10 cellular contexts compared by ENCODE assay signal in the genomic region with DNA sequence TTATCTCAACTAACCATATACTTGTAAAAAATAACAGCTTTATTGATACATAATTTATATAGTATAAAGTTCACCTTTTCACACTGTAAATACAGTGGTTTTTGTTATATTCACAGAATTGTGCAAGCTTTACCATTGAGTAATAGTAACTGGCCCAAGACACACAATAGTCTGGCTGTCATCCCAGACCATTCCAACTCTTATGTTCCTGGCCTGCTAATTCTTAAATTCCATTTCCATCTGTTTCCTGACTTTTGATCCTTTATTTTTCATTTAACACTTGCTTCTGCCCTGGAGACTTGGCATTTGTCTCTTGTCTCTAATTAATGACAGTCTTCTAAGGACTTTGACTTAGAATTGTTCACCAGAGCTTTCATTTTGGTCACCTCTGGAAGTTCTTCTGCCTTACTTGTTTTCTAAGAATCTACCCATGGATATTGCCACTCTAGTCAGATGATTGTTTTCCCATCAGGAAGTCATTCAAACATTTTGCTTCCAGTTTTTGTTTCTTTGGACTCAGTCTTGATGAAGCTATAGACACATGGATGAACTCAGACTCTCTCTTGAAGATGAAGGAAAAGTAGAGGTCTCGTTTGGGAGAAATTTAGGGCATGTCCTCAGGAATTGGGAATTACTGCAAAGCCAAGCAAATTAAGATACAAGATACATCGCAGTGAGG. TPM values are rescaled to one million over a fixed set of nuclear protein-coding genes. Genes with fewer than 3 reads are reported as not detected.
DNase-seq lines count a peak whose midpoint lies in the region; ATAC-seq and TF ChIP-seq lines count a peak whose summit lies in the region.
"Had no signal": no experiment of that assay in that cellular context is flagged by ENCODE, and none has a peak within 500 bp of the region (broad histone marks: within the 10 kb centered on the region; RNA-seq: fewer than 3 reads in every experiment).

No MANE protein-coding gene starts in this region.

- H3K27me3 ChIP-seq in mammary epithelial cell (ENCODE audit: insufficient read depth, low read length), result no peaks in the 10 kb centered on the region
- H3K27me3 ChIP-seq in spleen (replicated peaks in 1 of 7), result no peaks in the 10 kb centered on the region

- no peaks in the 10 kb centered on the region for H3K36me3 Mint-ChIP-seq in mesothelial cell of epicardium

- TF ChIP-seq CTCF in mammary epithelial cell (conservative IDR thresholded peaks at IDR 0.05 in 1 of 2, IDR thresholded peaks at IDR 0.05 in 1 of 2; ENCODE audit: extremely low read depth in 1 of 2, insufficient read depth in 1 of 2, low read depth in 1 of 2, low read length in 2 of 2), result no peak
- no peak for TF ChIP-seq CTCF in spleen (IDR thresholded peaks at IDR 0.05 in 8 of 11, conservative IDR thresholded peaks at IDR 0.05 in 3 of 11)
- no peak for TF ChIP-seq CTCF in mesothelial cell of epicardium (IDR thresholded peaks at IDR 0.05; ENCODE audit: unreplicated experiment)

- H3K27me3 Mint-ChIP-seq in mesothelial cell of epicardium (ENCODE audit: low read depth), result no peaks in the 10 kb centered on the region

- in situ Hi-C loops in mammary epithelial cell (cut with MboI; ENCODE audit: low sequenced_read_pairs in 2 of 2), result no loop called here

- intact Hi-C loops in mammary epithelial cell (cut with micrococcal nuclease) (no loop called here), spleen (cut with DNase I; ENCODE audit: low total_unique reads) (no loop called here)

- H3K27ac Mint-ChIP-seq in mesothelial cell of epicardium, result no peak overlapping the region

- no peaks in the 10 kb centered on the region for H3K79me2 ChIP-seq in mammary epithelial cell (ENCODE audit: insufficient read depth, low read length)

- dilution Hi-C loops in mammary epithelial cell (cut with HindIII; ENCODE audit: low sequenced_read_pairs), result no loop called here

- H3K9me3 ChIP-seq in mammary epithelial cell (replicated peaks; ENCODE audit: insufficient read depth, low read length) (no peaks in the 10 kb centered on the region), spleen (no peaks in the 10 kb centered on the region)
- H3K9me3 ChIP-seq: SK-N-SH had no signal

- H3K9me3 Mint-ChIP-seq in mesothelial cell of epicardium, result no peaks in the 10 kb centered on the region

- H3K4me1 ChIP-seq in mammary epithelial cell (ENCODE audit: insufficient read depth, low read length) (peaks cover 4% of the 10 kb centered on the region), spleen (peaks cover 0 to 5% (median 0%) of the 10 kb centered on the region in 6 donors)

- H3K9ac ChIP-seq in mammary epithelial cell (ENCODE audit: insufficient read depth, low read length), result no peak overlapping the region
- H3K9ac ChIP-seq: SK-N-SH had no signal

- H4K20me1 ChIP-seq in mammary epithelial cell (ENCODE audit: insufficient read depth, low read length), result no peaks in the 10 kb centered on the region

- peak; percentile 37 for DNase-seq in H4 (ENCODE audit: low spot score)
- peak; percentile 47 for DNase-seq in mammary epithelial cell
- peak; percentile 93 for DNase-seq in iris pigment epithelial cell (ENCODE audit: low read depth)
- DNase-seq in spleen, result no peak
- DNase-seq in NCI-H2107 (lab: John Stamatoyannopoulos, UW), result no peak
- DNase-seq in mesothelial cell of epicardium (ENCODE audit: low spot score in 2 of 2, unreplicated experiment in 2 of 2), result no peak
- DNase-seq: NCI-H2227 treated with DMSO at 0.1 percent for 48 hours, SK-N-SH had no signal

- peaks cover 2% of the 10 kb centered on the region for H3K4me1 Mint-ChIP-seq in mesothelial cell of epicardium

- no peak for TF ChIP-seq POLR2A in spleen (IDR thresholded peaks at IDR 0.05)

- H3K27ac ChIP-seq in mammary epithelial cell (ENCODE audit: insufficient read depth, low read depth, low read length), result no peak overlapping the region
- H3K27ac ChIP-seq in spleen, result peak overlapping the region in 6 of 8 donors; percentile 9 to 41 (median 14)

- H3K36me3 ChIP-seq in mammary epithelial cell (ENCODE audit: insufficient read depth, low read length) (no peaks in the 10 kb centered on the region), spleen (no peaks in the 10 kb centered on the region)

- H2AFZ ChIP-seq in mammary epithelial cell (ENCODE audit: low read depth, low read length), result no peak overlapping the region

- 100% methylated on average over 2 of the region's 2 CpGs for WGBS in mammary epithelial cell (ENCODE audit: low coverage, missing lambda C conversion rate)
- WGBS in spleen, 5 donors, result 72 to 89% (median 78%) methylated on average over 2 of the region's 2 CpGs

- H3K4me3 Mint-ChIP-seq in mesothelial cell of epicardium, result no peak overlapping the region

- ATAC-seq in GM19351 (IDR thresholded peaks at IDR 0.05; ENCODE audit: unreplicated experiment) (no peak), HG02623 (IDR thresholded peaks at IDR 0.05; ENCODE audit: unreplicated experiment) (no peak)

- BruUV-seq in mammary epithelial cell (replicated peaks; lab: Mats Ljungman, UMichigan), result no TSS peak

- H3K4me3 ChIP-seq in mammary epithelial cell (replicated peaks in 1 of 3; ENCODE audit: insufficient read depth in 1 of 3, low read depth in 2 of 3, low read length in 3 of 3) (no peak overlapping the region), spleen (no peak overlapping the region)

- CTCF ChIA-PET in mammary epithelial cell (lab: Charles Lee; ENCODE audit: low non-redundant PET), result no interaction called here

- peak overlapping the region; percentile 10 for H3K4me2 ChIP-seq in mammary epithelial cell (ENCODE audit: insufficient read depth, low read depth, low read length)
- H3K4me2 ChIP-seq: SK-N-SH had no signal

RNA-seq across cellular contexts. Expression of gene PLSCR4, which starts 27.2 kb away (rescaled TPM):
- 15.0 and 19.5 TPM in 2 replicates for total RNA-seq in H4 (2014; rRNA removed; shearing (Covaris generic))
- 1 to 10 TPM in 1 of 2 donors, under 1 TPM in 1; 0.94 to 9.8 TPM for total RNA-seq in mammary epithelial cell
- 3.4 TPM for polyA plus RNA-seq in mammary epithelial cell
- polyA minus RNA-seq in mammary epithelial cell, result 3.9 TPM
- total RNA-seq in spleen, result 10 to 100 TPM; 31.8 to 77.5 (median 44.3) TPM
- 10 to 100 TPM in 1 of 3 donors, 1 to 10 TPM in 2; 4.7 to 12.1 (median 6.2) TPM for polyA plus RNA-seq in spleen
- total RNA-seq in mesothelial cell of epicardium, result 9.4 to 10.4 TPM (median 9.9 TPM) in 3 replicates

Comparison
In these comparisons a context has a peak if more than half of its experiments do, and no peak if none do; other contexts are left out.
1. DNase-seq: peak in H4 (single experiment), mammary epithelial cell (single experiment) and iris pigment epithelial cell (single experiment); none in spleen (single experiment), NCI-H2107 (single experiment) and mesothelial cell of epicardium (0 of 2).